ENCODE assay signal across 18 cellular contexts in the genomic region with DNA sequence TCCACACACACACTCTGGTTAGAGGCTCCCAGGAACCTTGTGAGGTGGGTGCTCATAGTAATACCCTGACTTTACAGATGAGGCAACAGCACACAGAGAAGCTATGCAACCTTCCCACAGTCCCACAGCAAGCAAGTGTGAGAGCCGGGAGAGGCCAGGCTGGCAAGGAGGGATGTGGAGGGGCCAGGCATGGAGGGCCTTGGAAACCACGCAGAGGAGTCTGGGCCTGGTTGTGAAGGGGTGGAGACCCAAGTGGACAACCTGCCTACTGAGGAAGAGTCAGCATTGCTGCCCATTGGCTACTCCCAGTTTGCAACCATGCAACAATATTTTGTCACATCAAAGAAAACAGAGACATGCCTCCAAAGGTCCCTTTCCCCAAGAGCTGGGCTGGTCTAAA.
A peak's percentile ranks its signal among the peaks of the same experiment; 100 is the strongest.
DNase-seq lines count a peak whose midpoint lies in the region; ATAC-seq, FAIRE-seq and TF ChIP-seq lines count a peak whose summit lies in the region.
"Had no signal": no experiment of that assay in that cellular context is flagged by ENCODE, and none has a peak within 500 bp of the region (broad histone marks: within the 10 kb centered on the region; RNA-seq: fewer than 3 reads in every experiment).

No MANE protein-coding gene starts in this region.

- no peak overlapping the region for H4K5ac ChIP-seq in H1 (ENCODE audit: insufficient read length, low read depth, low read length)

- TF ChIP-seq RAD21 in SK-N-SH (IDR thresholded peaks at IDR 0.05; ENCODE audit: low read length) (no peak), H1 (IDR thresholded peaks at IDR 0.05 in 1 of 2, conservative IDR thresholded peaks at IDR 0.05 in 1 of 2; ENCODE audit: low read depth in 2 of 2, low read length in 2 of 2) (no peak)

- H2AK5ac ChIP-seq in H1 (ENCODE audit: low read depth, low read length) = no peak overlapping the region

- no peak overlapping the region for H2BK5ac ChIP-seq in H1 (ENCODE audit: low read depth, low read length)

- H3K9me3 Mint-ChIP-seq in GM23338 (no peaks in the 10 kb centered on the region), nephron progenitor cell (no peaks in the 10 kb centered on the region)
- H3K9me3 Mint-ChIP-seq: activated CD4-positive, alpha-beta memory T cell treated with anti-CD3 and anti-CD28 coated beads, Interleukin-2, amount 10 ng/mL, durations not matched to agents 7 days and 5 days; activated T-helper 2 cell treated with anti-CD3 and anti-CD28 coated beads, Interferon-gamma antibody, Interleukin-2, Interleukin-4, amounts not matched to agents 10 μg/mL and 5 μg/mL and 100 μg/mL, durations not matched to agents 14 hours and 24 hours and 36 hours; stimulated activated memory B cell treated with anti-CD40 and anti-IgM and Interleukin-4, amounts not matched to agents 10 μg/mL and 1 μg/mL and 100 μg/mL, for 72 hours had no signal

- no peaks in the 10 kb centered on the region for H3K27me3 ChIP-seq in SK-N-SH (ENCODE audit: insufficient read depth)
- no peaks in the 10 kb centered on the region for H3K27me3 ChIP-seq in GM23338 (ENCODE audit: insufficient read depth)
- H3K27me3 ChIP-seq in H1 (replicated peaks in 1 of 4; ENCODE audit: control insufficient read depth in 3 of 4, extremely low read depth in 1 of 4, insufficient read depth in 3 of 4, low read length in 3 of 4) = no peaks in the 10 kb centered on the region
- H3K27me3 ChIP-seq: esophagus muscularis mucosa, upper lobe of right lung had no signal

- no peak overlapping the region for H3K23ac ChIP-seq in H1 (ENCODE audit: insufficient read length)

- no peak overlapping the region; the same call in 1 of the 2 replicates for H2BK15ac ChIP-seq in H1 (ENCODE audit: low read length)

- H3K18ac ChIP-seq in H1 (ENCODE audit: extremely low read depth, low read length) = no peak overlapping the region

- no peaks in the 10 kb centered on the region for H3K9me3 ChIP-seq in SK-N-SH
- no peaks in the 10 kb centered on the region for H3K9me3 ChIP-seq in H1 (ENCODE audit: insufficient read depth in 2 of 2, low read depth in 1 of 2, low read length in 1 of 2)
- H3K9me3 ChIP-seq: esophagus muscularis mucosa, mucosa of descending colon, upper lobe of right lung had no signal

- H2AFZ ChIP-seq in SK-N-SH (ENCODE audit: low read depth) = peak overlapping the region; percentile 70; the same call in 1 of the 2 replicates
- H2AFZ ChIP-seq in GM23338 = 0 out of 2 replicates have a peak overlapping the region, but pooled peaks have one; percentile 23
- no peak overlapping the region for H2AFZ ChIP-seq in H1 (ENCODE audit: low read length)

- H3K4me1 Mint-ChIP-seq in GM23338 = peaks cover 7% of the 10 kb centered on the region
- peaks cover 78% of the 10 kb centered on the region for H3K4me1 Mint-ChIP-seq in nephron progenitor cell

- H3K4ac ChIP-seq in H1 (replicated peaks; ENCODE audit: insufficient read length, low read depth, low read length) = no peak overlapping the region

- ATAC-seq in SK-N-SH treated with all-trans-retinoic acid at 6 μM for 48 hours = no peak
- ATAC-seq in GM23338 = no peak
- no peak for ATAC-seq in GM19328 (IDR thresholded peaks at IDR 0.05; ENCODE audit: unreplicated experiment)
- no peak for ATAC-seq in GM18502 (IDR thresholded peaks at IDR 0.05; ENCODE audit: poor library complexity, unreplicated experiment)
- ATAC-seq: mucosa of descending colon; stimulated activated memory B cell treated with anti-CD40 and anti-IgM and Interleukin-4, amounts not matched to agents 10 μg/mL and 1 μg/mL and 100 μg/mL, for 72 hours had no signal

- H4K91ac ChIP-seq in H1 (replicated peaks; ENCODE audit: insufficient read length, low read length) = peak overlapping the region; percentile 52

- no peaks in the 10 kb centered on the region for H3K79me1 ChIP-seq in H1 (ENCODE audit: low read depth, low read length)

- no peak overlapping the region for H3K9ac ChIP-seq in SK-N-SH
- no peak overlapping the region for H3K9ac ChIP-seq in H1 (replicated peaks in 1 of 4; ENCODE audit: extremely low read depth in 1 of 4, low read depth in 3 of 4, low read length in 3 of 4)

- H3K4me3 Mint-ChIP-seq in GM23338 (no peak overlapping the region), nephron progenitor cell (peak overlapping the region; percentile 45)
- H3K4me3 Mint-ChIP-seq: activated CD4-positive, alpha-beta memory T cell treated with anti-CD3 and anti-CD28 coated beads, Interleukin-2, amount 10 ng/mL, durations not matched to agents 7 days and 5 days; stimulated activated memory B cell treated with anti-CD40 and anti-IgM and Interleukin-4, amounts not matched to agents 10 μg/mL and 1 μg/mL and 100 μg/mL, for 72 hours had no signal

- H2BK120ac ChIP-seq in H1 (replicated peaks; ENCODE audit: low read depth, low read length) = no peak overlapping the region

- H2BK12ac ChIP-seq in H1 (ENCODE audit: low read depth, low read length) = peak overlapping the region; percentile 60; the same call in 1 of the 2 replicates

- H3K27ac Mint-ChIP-seq in GM23338 = no peak overlapping the region
- peak overlapping the region; percentile 45 for H3K27ac Mint-ChIP-seq in nephron progenitor cell
- H3K27ac Mint-ChIP-seq: activated CD4-positive, alpha-beta memory T cell treated with anti-CD3 and anti-CD28 coated beads, Interleukin-2, amount 10 ng/mL, durations not matched to agents 7 days and 5 days; activated T-helper 2 cell treated with anti-CD3 and anti-CD28 coated beads, Interferon-gamma antibody, Interleukin-2, Interleukin-4, amounts not matched to agents 10 μg/mL and 5 μg/mL and 100 μg/mL, durations not matched to agents 14 hours and 24 hours and 36 hours; stimulated activated memory B cell treated with anti-CD40 and anti-IgM and Interleukin-4, amounts not matched to agents 10 μg/mL and 1 μg/mL and 100 μg/mL, for 72 hours had no signal

- FAIRE-seq in H1 (lab: Jason Lieb, UNC) = no peak

- no peaks in the 10 kb centered on the region for H3K23me2 ChIP-seq in H1 (ENCODE audit: low read depth, low read length)

- H3K36me3 ChIP-seq in SK-N-SH (replicated peaks in 1 of 2; ENCODE audit: control insufficient read depth in 1 of 2, insufficient read depth in 2 of 2, low read length in 1 of 2) = no peaks in the 10 kb centered on the region
- H3K36me3 ChIP-seq in GM23338 (ENCODE audit: insufficient read depth) = no peaks in the 10 kb centered on the region
- H3K36me3 ChIP-seq in H1 (ENCODE audit: control insufficient read depth in 2 of 4, insufficient read depth in 4 of 4, low read length in 3 of 4) = no peaks in the 10 kb centered on the region
- H3K36me3 ChIP-seq: upper lobe of right lung had no signal

- peaks cover 10% of the 10 kb centered on the region for H3K27me3 Mint-ChIP-seq in GM23338 (ENCODE audit: insufficient read depth, low read depth, poor library complexity)
- peaks cover 7% of the 10 kb centered on the region for H3K27me3 Mint-ChIP-seq in nephron progenitor cell (ENCODE audit: low read depth, poor library complexity)
- H3K27me3 Mint-ChIP-seq: activated CD4-positive, alpha-beta memory T cell treated with anti-CD3 and anti-CD28 coated beads, Interleukin-2, amount 10 ng/mL, durations not matched to agents 7 days and 5 days; stimulated activated memory B cell treated with anti-CD40 and anti-IgM and Interleukin-4, amounts not matched to agents 10 μg/mL and 1 μg/mL and 100 μg/mL, for 72 hours had no signal

- 89% methylated on average over 2 of the region's 2 CpGs for WGBS in SK-N-SH (ENCODE audit: low lambda C conversion rate)
- WGBS in H1 (ENCODE audit: extremely low coverage in 1 of 2, insufficient coverage in 1 of 2, insufficient read length in 1 of 2, insufficient replicate concordance in 2 of 2, low coverage in 1 of 2, low lambda C conversion rate in 2 of 2, missing lambda C conversion rate in 1 of 2), 2 experiments = 81% methylated on average over 2 of the region's 2 CpGs; no CpG with 5 or more reads in 1 of the 2 experiments

- H3K4me3 ChIP-seq in SK-N-SH (ENCODE audit: low read depth in 2 of 2, low read length in 1 of 2) (no peak overlapping the region), GM23338 (no peak overlapping the region), H1 (ENCODE audit: extremely low read depth in 1 of 4, insufficient read depth in 2 of 4, low read depth in 3 of 4, low read length in 4 of 4) (no peak overlapping the region)
- H3K4me3 ChIP-seq: esophagus muscularis mucosa, mucosa of descending colon, smooth muscle cell, upper lobe of right lung had no signal

- no peak overlapping the region for H3K14ac ChIP-seq in H1 (ENCODE audit: insufficient read length)

- TF ChIP-seq CTCF in SK-N-SH (IDR thresholded peaks at IDR 0.05) = no peak
- TF ChIP-seq CTCF in GM23338 (conservative IDR thresholded peaks at IDR 0.05; ENCODE audit: low read depth in 2 of 2) = no peak
- TF ChIP-seq CTCF in H1 (IDR thresholded peaks at IDR 0.05; ENCODE audit: control extremely low read depth in 1 of 3, insufficient read depth in 1 of 3, low read depth in 1 of 3, low read length in 3 of 3) = no peak
- no peak for TF ChIP-seq CTCF in nephron progenitor cell (IDR thresholded peaks at IDR 0.05)

- peaks cover 0 to 61% of the 10 kb centered on the region in 2 experiments; a peak in 3 of 4 replicates for H3K4me1 ChIP-seq in SK-N-SH (ENCODE audit: control insufficient read depth in 1 of 2, insufficient read depth in 2 of 2, low read depth in 1 of 2, low read length in 1 of 2)
- peaks cover under 1% of the 10 kb centered on the region; the same call in 1 of the 2 replicates for H3K4me1 ChIP-seq in GM23338 (ENCODE audit: insufficient read depth)
- H3K4me1 ChIP-seq in H1 (replicated peaks in 1 of 4; ENCODE audit: control insufficient read depth in 3 of 4, insufficient read depth in 4 of 4, low read length in 3 of 4) = peaks cover 0 to 4% (median 0%) of the 10 kb centered on the region in 4 experiments; a peak in 2 of 7 replicates

- no peak overlapping the region for H2BK20ac ChIP-seq in H1 (ENCODE audit: low read length)

- H4K20me1 ChIP-seq in SK-N-SH (ENCODE audit: insufficient read depth) = no peaks in the 10 kb centered on the region
- no peaks in the 10 kb centered on the region for H4K20me1 ChIP-seq in GM23338 (replicated peaks; ENCODE audit: insufficient read depth)
- no peaks in the 10 kb centered on the region for H4K20me1 ChIP-seq in H1 (replicated peaks in 1 of 2; ENCODE audit: control insufficient read depth in 1 of 2, insufficient read depth in 2 of 2, low read length in 2 of 2)

- H3K9me2 ChIP-seq in SK-N-SH = no peaks in the 10 kb centered on the region
- H3K9me2 ChIP-seq in GM23338 (ENCODE audit: insufficient read depth) = no peaks in the 10 kb centered on the region; the same call in 1 of the 2 replicates

- H3F3A ChIP-seq in SK-N-SH (replicated peaks; ENCODE audit: insufficient read depth) = no peaks in the 10 kb centered on the region
- H3F3A ChIP-seq in GM23338 (replicated peaks; ENCODE audit: low read depth) = 0 out of 2 replicates have a peak, but pooled peaks cover 2% of the 10 kb centered on the region

- no peak for TF ChIP-seq POLR2A in H1 (IDR thresholded peaks at IDR 0.05; ENCODE audit: control extremely low read depth in 1 of 2, low read depth in 2 of 2, low read length in 2 of 2)

- H3K4me2 ChIP-seq in SK-N-SH (peak overlapping the region; percentile 67; the same call in 1 of the 2 replicates), GM23338 (no peak overlapping the region), H1 (ENCODE audit: insufficient read depth in 1 of 2, low read depth in 2 of 2, low read length in 2 of 2) (no peak overlapping the region)
- H3K4me2 ChIP-seq: smooth muscle cell had no signal

- H3K79me2 ChIP-seq in SK-N-SH (ENCODE audit: insufficient read depth) (no peaks in the 10 kb centered on the region), GM23338 (replicated peaks; ENCODE audit: insufficient read depth) (no peaks in the 10 kb centered on the region), H1 (ENCODE audit: control insufficient read depth in 1 of 2, insufficient read depth in 2 of 2, low read length in 2 of 2) (no peaks in the 10 kb centered on the region)

- TF ChIP-seq EP300 in SK-N-SH (IDR thresholded peaks at IDR 0.05; ENCODE audit: borderline replicate concordance in 1 of 2, low read depth in 1 of 2, low read length in 1 of 2) (no peak), H1 (IDR thresholded peaks at IDR 0.05; ENCODE audit: borderline replicate concordance in 1 of 2, low read depth in 2 of 2, low read length in 2 of 2) (no peak)

- peak overlapping the region in 1 of 2 experiments; percentile 100; a peak in 3 of 4 replicates for H3K27ac ChIP-seq in SK-N-SH (ENCODE audit: low read depth in 2 of 2, low read length in 1 of 2)
- H3K27ac ChIP-seq in GM23338 (ENCODE audit: low read depth) = no peak overlapping the region
- H3K27ac ChIP-seq in H1 (ENCODE audit: low read depth, low read length) = no peak overlapping the region
- H3K27ac ChIP-seq: 22Rv1 had no signal

- no peak overlapping the region for H4K8ac ChIP-seq in H1 (ENCODE audit: extremely low read depth, insufficient read depth, low read length)

- CTCF ChIA-PET in SK-N-SH (lab: Yijun Ruan, JAX) = interaction anchor here (0.7 to 13.1 kb wide), 7 partner anchors 20 to 180 kb away, joined by 3 to 326 read pairs (median 4); no protein-coding TSS in a partner anchor
- CTCF ChIA-PET in H1 (lab: Charles Lee; ENCODE audit: partially characterized antibody) = interaction anchor here (0.8 to 11.7 kb wide), 9 partner anchors 10 to 132 kb away, joined by 3 to 246 read pairs (median 4); no protein-coding TSS in a partner anchor

- no peak overlapping the region for H3K56ac ChIP-seq in H1 (replicated peaks; ENCODE audit: insufficient read length, low read depth, low read length)

- no peak for DNase-seq in SK-N-SH
- DNase-seq in GM23338 (ENCODE audit: low spot score) = no peak
- no peak for DNase-seq in H1 (ENCODE audit: low read depth in 1 of 2, low spot score in 2 of 2)
- DNase-seq in nephron progenitor cell = no peak
- no peak for DNase-seq in activated effector memory CD4-positive, alpha-beta T cell treated with anti-CD3 and anti-CD28 coated beads, Interleukin-2, amount 50 U/mL, for 16 hours
- DNase-seq: activated CD4-positive, alpha-beta memory T cell treated with anti-CD3 and anti-CD28 coated beads, Interleukin-2, amount 10 ng/mL, durations not matched to agents 7 days and 5 days; MV-4-11; NCI-H748 treated with DMSO at 0.1 percent for 48 hours; upper lobe of right lung had no signal

- POLR2A ChIA-PET in SK-N-SH (lab: Yijun Ruan, JAX) (interaction anchor here (0.6 to 2.6 kb wide), 7 partner anchors 19 to 947 kb away, joined by 3 to 11 read pairs (median 4); a partner anchor contains a TSS), H1 (lab: Charles Lee; ENCODE audit: partially characterized antibody) (interaction anchor here (0.6 to 1.7 kb wide), 3 partner anchors 10 to 256 kb away, joined by 3 to 5 read pairs (median 3); no protein-coding TSS in a partner anchor)

- H3K36me3 Mint-ChIP-seq in GM23338 (ENCODE audit: low read depth) (no peaks in the 10 kb centered on the region), nephron progenitor cell (ENCODE audit: low read depth) (peaks cover 49% of the 10 kb centered on the region)
